ENCODE assay signal across 8 cellular contexts in the genomic region with DNA sequence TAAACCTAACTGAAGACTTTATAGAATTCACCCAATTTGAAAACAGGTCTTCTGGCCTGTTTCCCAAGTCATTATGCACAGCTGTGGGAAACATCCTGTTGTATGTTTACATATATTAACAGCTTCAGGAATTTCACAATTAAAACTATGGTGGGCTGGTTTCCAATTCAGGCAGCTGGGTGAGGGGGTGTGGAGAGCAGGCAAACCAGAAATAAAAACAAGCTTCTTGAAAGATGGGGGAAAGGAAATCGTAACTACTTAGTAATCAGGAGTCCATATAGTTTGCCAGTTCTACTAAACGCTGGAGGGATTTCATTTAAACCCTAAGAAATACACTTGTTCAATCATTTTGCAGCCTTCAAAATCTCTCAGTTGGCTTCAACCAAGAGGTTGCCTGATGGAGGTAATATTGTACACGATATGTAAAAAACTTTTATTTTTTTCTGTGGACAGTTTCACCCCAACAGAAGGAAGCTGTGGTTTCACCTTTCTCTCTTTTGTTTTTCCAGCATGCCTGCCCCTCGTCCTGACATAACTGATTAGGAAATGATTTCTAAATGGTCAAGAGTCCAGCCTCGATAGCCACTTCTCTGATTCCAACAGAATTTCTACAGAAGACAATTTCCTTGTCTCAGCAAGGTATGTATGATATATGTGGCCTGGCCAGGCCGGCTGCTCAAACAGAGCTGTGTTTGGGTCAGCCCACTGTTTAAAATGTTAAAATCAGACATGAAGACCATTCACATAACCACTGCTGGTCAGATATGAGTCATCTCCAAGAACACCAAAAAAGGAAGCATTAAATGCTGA. TPM values are rescaled to one million over a fixed set of nuclear protein-coding genes. Genes with fewer than 3 reads are reported as not detected.
DNase-seq lines count a peak whose midpoint lies in the region; ATAC-seq, FAIRE-seq and TF ChIP-seq lines count a peak whose summit lies in the region.

No MANE protein-coding gene starts in this region.

- H3K36me3 ChIP-seq in RWPE2 (ENCODE audit: low read depth) = no peaks in the 10 kb centered on the region
- H3K36me3 ChIP-seq in heart right ventricle = no peaks in the 10 kb centered on the region
- H3K36me3 ChIP-seq in thoracic aorta = no peaks in the 10 kb centered on the region

- 36 to 60% methylated on average over 6 of the region's 6 CpGs for WGBS in heart right ventricle, 2 donors

- ATAC-seq in HG02973 (IDR thresholded peaks at IDR 0.05; ENCODE audit: unreplicated experiment) (peak; percentile 73), RWPE2 (ENCODE audit: low read depth) (peak; percentile 49; the same call in 2 of the 3 replicates), heart right ventricle (peak; percentile 33 to 75 (median 62)), thoracic aorta (ENCODE audit: insufficient number of reproducible peaks, low FRiP score, low read depth) (peak; percentile 86)

- TF ChIP-seq POLR2A in erythroblast (IDR thresholded peaks at IDR 0.05; ENCODE audit: low read length) = no peak

- peaks cover 55% of the 10 kb centered on the region for H3K4me1 ChIP-seq in RWPE2 (ENCODE audit: insufficient read depth, poor library complexity, severe bottlenecking)
- peaks cover 0 to 86% (median 75%) of the 10 kb centered on the region in 9 donors for H3K4me1 ChIP-seq in heart right ventricle
- H3K4me1 ChIP-seq in thoracic aorta (ENCODE audit: control insufficient read depth in 1 of 2, low read depth in 2 of 2) = peaks cover 59 to 80% of the 10 kb centered on the region in 2 donors

- no peak overlapping the region for H3K4me3 ChIP-seq in RWPE2 (ENCODE audit: severe bottlenecking)
- peak overlapping the region in 4 of 10 donors; percentile 2 to 12 (median 8) for H3K4me3 ChIP-seq in heart right ventricle
- H3K4me3 ChIP-seq in thoracic aorta = peak overlapping the region; percentile 51

- FAIRE-seq in GM18507 (lab: Jason Lieb, UNC) = peak; percentile 65

- no peak for DNase-seq in GM18507 (ENCODE audit: extremely low spot score, insufficient read length, low read depth)
- DNase-seq in RWPE2 (ENCODE audit: low spot score) = no peak
- DNase-seq in heart right ventricle = peak in 1 of 2 donors; percentile 50
- DNase-seq in thoracic aorta (ENCODE audit: low spot score) = no peak
- no peak for DNase-seq in erythroblast (lab: John Stamatoyannopoulos, UW)
- no peak for DNase-seq in GDM1 (lab: John Stamatoyannopoulos, UW)
- no peak for DNase-seq in germinal center (ENCODE audit: low spot score)

- H3K27ac ChIP-seq in RWPE2 (ENCODE audit: poor library complexity, severe bottlenecking) = peak overlapping the region; percentile 81
- peak overlapping the region; percentile 24 to 89 (median 84) for H3K27ac ChIP-seq in heart right ventricle
- H3K27ac ChIP-seq in thoracic aorta = peak overlapping the region; percentile 78 to 84

- H3K9me3 ChIP-seq in RWPE2 (ENCODE audit: severe bottlenecking) (no peaks in the 10 kb centered on the region), heart right ventricle (peaks cover 0 to 6% (median 0%) of the 10 kb centered on the region in 11 donors), thoracic aorta (no peaks in the 10 kb centered on the region)

- intact Hi-C loops in heart right ventricle (cut with DNase I) = no loop called here

- no peak for TF ChIP-seq CTCF in RWPE2 (IDR thresholded peaks at IDR 0.05; ENCODE audit: poor library complexity, severe bottlenecking)
- no peak for TF ChIP-seq CTCF in heart right ventricle (IDR thresholded peaks at IDR 0.05)
- TF ChIP-seq CTCF in thoracic aorta (IDR thresholded peaks at IDR 0.05) = no peak

- H3K27me3 ChIP-seq in RWPE2 (ENCODE audit: insufficient read depth, poor library complexity, severe bottlenecking) = no peaks in the 10 kb centered on the region
- H3K27me3 ChIP-seq in heart right ventricle = no peaks in the 10 kb centered on the region
- H3K27me3 ChIP-seq in thoracic aorta (replicated peaks; ENCODE audit: insufficient read depth) = no peaks in the 10 kb centered on the region

RNA-seq across cellular contexts. Expression of a gene that starts 22.6 kb away (rescaled TPM):
- total RNA-seq in heart right ventricle (10 to 100 TPM in 4 of 10 donors, 1 to 10 TPM in 6; 4.1 to 16.5 (median 8.1) TPM), thoracic aorta (100 to 1,000 TPM in 1 of 2 donors, 10 to 100 TPM in 1; 68.7 to 111 TPM)
- 1 to 10 TPM; 2.7 to 3.7 TPM for polyA plus RNA-seq in heart right ventricle
